ENCODE assay signal across 1 cellular context in genomic region chrX:12791253-12792228, GRCh38.
TF ChIP-seq lines count a peak whose summit lies in the region.

Gene PRPS2 (plus strand): TSS chrX:12791412. CDS start chrX:12791498, 86 bp downstream.

TF ChIP-seq in HepG2, 621 proteins besides CTCF, POLR2A, EP300 and RAD21 (continued from another document and continues in another):
- TF ChIP-seq ZMYM3 (CRISPR knock-in tag; IDR thresholded peaks at IDR 0.05) (0 out of 2 replicates have a peak, but pooled peaks have one; percentile 12), DBP (CRISPR knock-in tag; IDR thresholded peaks at IDR 0.05; ENCODE audit: not compliant biosample characterization) (no peak), KDM3A (CRISPR knock-in tag; IDR thresholded peaks at IDR 0.05; ENCODE audit: low read depth) (no peak), MXD4 (CRISPR knock-in tag; IDR thresholded peaks at IDR 0.05) (no peak), ZZZ3 (CRISPR knock-in tag; IDR thresholded peaks at IDR 0.05; ENCODE audit: borderline replicate concordance) (no peak), FOXO1 (CRISPR knock-in tag; IDR thresholded peaks at IDR 0.05) (no peak), LCORL (IDR thresholded peaks at IDR 0.05) (no peak), LCORL (CRISPR knock-in tag; IDR thresholded peaks at IDR 0.05) (no peak), HIVEP1 (CRISPR knock-in tag; IDR thresholded peaks at IDR 0.05) (peak; percentile 47; the same call in 1 of the 2 replicates), ZNF841 (CRISPR knock-in tag; IDR thresholded peaks at IDR 0.05; ENCODE audit: borderline replicate concordance) (no peak), ZNF460 (CRISPR knock-in tag; IDR thresholded peaks at IDR 0.05; ENCODE audit: borderline replicate concordance) (no peak), GTF2F1 (IDR thresholded peaks at IDR 0.05; ENCODE audit: low read length) (no peak), ZNF577 (CRISPR knock-in tag; IDR thresholded peaks at IDR 0.05; ENCODE audit: borderline replicate concordance, low read depth) (no peak), ZFX (CRISPR knock-in tag; IDR thresholded peaks at IDR 0.05; ENCODE audit: low read depth) (peak; percentile 66), ZNF687 (CRISPR knock-in tag; IDR thresholded peaks at IDR 0.05) (peak; percentile 68), ZNF547 (CRISPR knock-in tag; IDR thresholded peaks at IDR 0.05) (no peak), TBX3 (IDR thresholded peaks at IDR 0.05; ENCODE audit: borderline replicate concordance) (no peak), FOXA1 (IDR thresholded peaks at IDR 0.05) (no peak), FOXA1 (CRISPR knock-in tag; IDR thresholded peaks at IDR 0.05) (no peak), ZNF740 (CRISPR knock-in tag; IDR thresholded peaks at IDR 0.05) (no peak), HDAC1 (CRISPR knock-in tag; IDR thresholded peaks at IDR 0.05) (peak; percentile 40; the same call in 1 of the 2 replicates), KAT2B (IDR thresholded peaks at IDR 0.05; ENCODE audit: borderline replicate concordance, low read depth, low read length) (no peak), SOX5 (CRISPR knock-in tag; IDR thresholded peaks at IDR 0.05; ENCODE audit: borderline replicate concordance) (no peak), CHD4 (IDR thresholded peaks at IDR 0.05; ENCODE audit: borderline replicate concordance, low read length) (no peak), ZNF558 (CRISPR knock-in tag; IDR thresholded peaks at IDR 0.05; ENCODE audit: borderline replicate concordance) (0 out of 2 replicates have a peak, but pooled peaks have one; percentile 40), NFE2L1 (CRISPR knock-in tag; IDR thresholded peaks at IDR 0.05; ENCODE audit: borderline replicate concordance) (no peak), NCOA2 (CRISPR knock-in tag; IDR thresholded peaks at IDR 0.05) (no peak), ARID4A (CRISPR knock-in tag; IDR thresholded peaks at IDR 0.05; ENCODE audit: borderline replicate concordance) (peak; percentile 48; the same call in 1 of the 2 replicates), IRF9 (CRISPR knock-in tag; IDR thresholded peaks at IDR 0.05; ENCODE audit: borderline replicate concordance) (no peak), MYC (CRISPR knock-in tag; IDR thresholded peaks at IDR 0.05; ENCODE audit: borderline replicate concordance) (peak; percentile 31; the same call in 1 of the 2 replicates), SATB2 (CRISPR knock-in tag; IDR thresholded peaks at IDR 0.05) (no peak), ZFP90 (CRISPR knock-in tag; IDR thresholded peaks at IDR 0.05; ENCODE audit: borderline replicate concordance) (no peak), ZFY (CRISPR knock-in tag; IDR thresholded peaks at IDR 0.05) (0 out of 2 replicates have a peak, but pooled peaks have one; percentile 28), YEATS2 (CRISPR knock-in tag; IDR thresholded peaks at IDR 0.05; ENCODE audit: borderline replicate concordance) (no peak), IKZF4 (CRISPR knock-in tag; IDR thresholded peaks at IDR 0.05; ENCODE audit: borderline replicate concordance, low read depth, not compliant biosample characterization) (no peak), MED8 (CRISPR knock-in tag; IDR thresholded peaks at IDR 0.05; ENCODE audit: insufficient replicate concordance) (peak; percentile 39)
- TF ChIP-seq, protein P1, sequence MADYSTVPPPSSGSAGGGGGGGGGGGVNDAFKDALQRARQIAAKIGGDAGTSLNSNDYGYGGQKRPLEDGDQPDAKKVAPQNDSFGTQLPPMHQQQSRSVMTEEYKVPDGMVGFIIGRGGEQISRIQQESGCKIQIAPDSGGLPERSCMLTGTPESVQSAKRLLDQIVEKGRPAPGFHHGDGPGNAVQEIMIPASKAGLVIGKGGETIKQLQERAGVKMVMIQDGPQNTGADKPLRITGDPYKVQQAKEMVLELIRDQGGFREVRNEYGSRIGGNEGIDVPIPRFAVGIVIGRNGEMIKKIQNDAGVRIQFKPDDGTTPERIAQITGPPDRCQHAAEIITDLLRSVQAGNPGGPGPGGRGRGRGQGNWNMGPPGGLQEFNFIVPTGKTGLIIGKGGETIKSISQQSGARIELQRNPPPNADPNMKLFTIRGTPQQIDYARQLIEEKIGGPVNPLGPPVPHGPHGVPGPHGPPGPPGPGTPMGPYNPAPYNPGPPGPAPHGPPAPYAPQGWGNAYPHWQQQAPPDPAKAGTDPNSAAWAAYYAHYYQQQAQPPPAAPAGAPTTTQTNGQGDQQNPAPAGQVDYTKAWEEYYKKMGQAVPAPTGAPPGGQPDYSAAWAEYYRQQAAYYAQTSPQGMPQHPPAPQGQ (CRISPR knock-in tag; IDR thresholded peaks at IDR 0.05; ENCODE audit: borderline replicate concordance), result no peak
- TF ChIP-seq, protein P2, sequence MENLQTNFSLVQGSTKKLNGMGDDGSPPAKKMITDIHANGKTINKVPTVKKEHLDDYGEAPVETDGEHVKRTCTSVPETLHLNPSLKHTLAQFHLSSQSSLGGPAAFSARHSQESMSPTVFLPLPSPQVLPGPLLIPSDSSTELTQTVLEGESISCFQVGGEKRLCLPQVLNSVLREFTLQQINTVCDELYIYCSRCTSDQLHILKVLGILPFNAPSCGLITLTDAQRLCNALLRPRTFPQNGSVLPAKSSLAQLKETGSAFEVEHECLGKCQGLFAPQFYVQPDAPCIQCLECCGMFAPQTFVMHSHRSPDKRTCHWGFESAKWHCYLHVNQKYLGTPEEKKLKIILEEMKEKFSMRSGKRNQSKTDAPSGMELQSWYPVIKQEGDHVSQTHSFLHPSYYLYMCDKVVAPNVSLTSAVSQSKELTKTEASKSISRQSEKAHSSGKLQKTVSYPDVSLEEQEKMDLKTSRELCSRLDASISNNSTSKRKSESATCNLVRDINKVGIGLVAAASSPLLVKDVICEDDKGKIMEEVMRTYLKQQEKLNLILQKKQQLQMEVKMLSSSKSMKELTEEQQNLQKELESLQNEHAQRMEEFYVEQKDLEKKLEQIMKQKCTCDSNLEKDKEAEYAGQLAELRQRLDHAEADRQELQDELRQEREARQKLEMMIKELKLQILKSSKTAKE (CRISPR knock-in tag; IDR thresholded peaks at IDR 0.05; ENCODE audit: borderline replicate concordance), result no peak
- TF ChIP-seq, protein P3, sequence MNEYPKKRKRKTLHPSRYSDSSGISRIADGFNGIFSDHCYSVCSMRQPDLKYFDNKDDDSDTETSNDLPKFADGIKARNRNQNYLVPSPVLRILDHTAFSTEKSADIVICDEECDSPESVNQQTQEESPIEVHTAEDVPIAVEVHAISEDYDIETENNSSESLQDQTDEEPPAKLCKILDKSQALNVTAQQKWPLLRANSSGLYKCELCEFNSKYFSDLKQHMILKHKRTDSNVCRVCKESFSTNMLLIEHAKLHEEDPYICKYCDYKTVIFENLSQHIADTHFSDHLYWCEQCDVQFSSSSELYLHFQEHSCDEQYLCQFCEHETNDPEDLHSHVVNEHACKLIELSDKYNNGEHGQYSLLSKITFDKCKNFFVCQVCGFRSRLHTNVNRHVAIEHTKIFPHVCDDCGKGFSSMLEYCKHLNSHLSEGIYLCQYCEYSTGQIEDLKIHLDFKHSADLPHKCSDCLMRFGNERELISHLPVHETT (CRISPR knock-in tag; conservative IDR thresholded peaks at IDR 0.05), result no peak
- TF ChIP-seq, protein P4, sequence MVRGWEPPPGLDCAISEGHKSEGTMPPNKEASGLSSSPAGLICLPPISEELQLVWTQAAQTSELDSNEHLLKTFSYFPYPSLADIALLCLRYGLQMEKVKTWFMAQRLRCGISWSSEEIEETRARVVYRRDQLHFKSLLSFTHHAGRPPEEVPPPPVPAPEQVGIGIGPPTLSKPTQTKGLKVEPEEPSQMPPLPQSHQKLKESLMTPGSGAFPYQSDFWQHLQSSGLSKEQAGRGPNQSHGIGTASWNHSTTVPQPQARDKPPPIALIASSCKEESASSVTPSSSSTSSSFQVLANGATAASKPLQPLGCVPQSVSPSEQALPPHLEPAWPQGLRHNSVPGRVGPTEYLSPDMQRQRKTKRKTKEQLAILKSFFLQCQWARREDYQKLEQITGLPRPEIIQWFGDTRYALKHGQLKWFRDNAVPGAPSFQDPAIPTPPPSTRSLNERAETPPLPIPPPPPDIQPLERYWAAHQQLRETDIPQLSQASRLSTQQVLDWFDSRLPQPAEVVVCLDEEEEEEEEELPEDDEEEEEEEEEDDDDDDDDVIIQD (CRISPR knock-in tag; IDR thresholded peaks at IDR 0.05; ENCODE audit: low read depth), result no peak
- TF ChIP-seq, protein P5, sequence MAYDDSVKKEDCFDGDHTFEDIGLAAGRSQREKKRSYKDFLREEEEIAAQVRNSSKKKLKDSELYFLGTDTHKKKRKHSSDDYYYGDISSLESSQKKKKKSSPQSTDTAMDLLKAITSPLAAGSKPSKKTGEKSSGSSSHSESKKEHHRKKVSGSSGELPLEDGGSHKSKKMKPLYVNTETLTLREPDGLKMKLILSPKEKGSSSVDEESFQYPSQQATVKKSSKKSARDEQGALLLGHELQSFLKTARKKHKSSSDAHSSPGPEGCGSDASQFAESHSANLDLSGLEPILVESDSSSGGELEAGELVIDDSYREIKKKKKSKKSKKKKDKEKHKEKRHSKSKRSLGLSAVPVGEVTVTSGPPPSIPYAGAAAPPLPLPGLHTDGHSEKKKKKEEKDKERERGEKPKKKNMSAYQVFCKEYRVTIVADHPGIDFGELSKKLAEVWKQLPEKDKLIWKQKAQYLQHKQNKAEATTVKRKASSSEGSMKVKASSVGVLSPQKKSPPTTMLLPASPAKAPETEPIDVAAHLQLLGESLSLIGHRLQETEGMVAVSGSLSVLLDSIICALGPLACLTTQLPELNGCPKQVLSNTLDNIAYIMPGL (CRISPR knock-in tag; IDR thresholded peaks at IDR 0.05; ENCODE audit: borderline replicate concordance in 1 of 2, low read depth in 1 of 2), result peak in 1 of 2 experiments; percentile 27; a peak in 1 of 4 replicates
